1 cellular context compared by ENCODE assay signal in the genomic region with DNA sequence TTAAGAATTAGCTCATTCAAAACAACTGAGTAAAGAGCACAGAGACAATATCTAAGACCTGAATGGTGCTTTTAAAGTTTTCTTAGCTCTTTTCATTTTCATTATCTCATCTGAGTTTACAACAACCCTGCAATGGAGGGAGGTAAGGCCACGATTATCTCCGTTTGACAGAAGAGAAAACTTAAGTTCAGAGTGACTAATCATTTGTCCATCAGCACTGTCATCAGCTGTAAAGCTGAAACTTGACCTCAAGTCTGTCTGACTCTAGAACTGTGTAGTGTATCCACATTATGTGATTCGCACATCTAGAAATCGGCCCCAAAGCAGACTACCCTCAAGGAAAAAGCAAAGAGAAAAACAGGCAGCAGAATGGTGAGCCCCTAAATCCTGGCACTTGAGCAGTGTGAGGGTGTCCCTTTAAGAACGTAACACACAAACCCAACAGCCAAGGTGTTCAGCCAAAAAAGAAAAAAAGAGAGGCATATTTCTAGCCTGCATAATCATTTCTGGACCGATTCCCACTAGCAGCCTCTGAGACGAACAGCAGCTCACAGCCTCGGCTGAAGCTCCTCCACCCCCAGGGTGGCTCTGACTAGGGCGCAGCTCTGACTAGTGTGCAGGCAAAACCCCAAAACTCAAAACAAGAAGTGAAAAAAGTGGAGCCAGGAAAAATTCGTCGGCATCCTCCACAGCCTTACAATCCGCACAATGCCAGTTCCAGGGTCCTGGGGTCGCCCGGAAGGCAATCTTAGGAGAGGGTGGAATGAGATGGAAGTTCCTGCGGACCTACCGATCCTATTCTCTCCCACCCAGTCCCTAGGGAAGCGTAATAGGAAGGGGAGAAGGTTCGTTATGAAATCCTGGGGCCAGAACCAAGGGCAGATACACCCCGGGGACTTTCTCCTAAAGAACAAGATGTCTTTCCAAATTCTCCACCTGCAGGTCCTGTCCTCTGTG.
TF ChIP-seq lines count a peak whose summit lies in the region.

No MANE protein-coding gene starts in this region.

TF ChIP-seq in K562, 482 proteins besides CTCF, POLR2A, EP300 and RAD21 (continued from another document and continues in another):
- TF ChIP-seq, protein P1, sequence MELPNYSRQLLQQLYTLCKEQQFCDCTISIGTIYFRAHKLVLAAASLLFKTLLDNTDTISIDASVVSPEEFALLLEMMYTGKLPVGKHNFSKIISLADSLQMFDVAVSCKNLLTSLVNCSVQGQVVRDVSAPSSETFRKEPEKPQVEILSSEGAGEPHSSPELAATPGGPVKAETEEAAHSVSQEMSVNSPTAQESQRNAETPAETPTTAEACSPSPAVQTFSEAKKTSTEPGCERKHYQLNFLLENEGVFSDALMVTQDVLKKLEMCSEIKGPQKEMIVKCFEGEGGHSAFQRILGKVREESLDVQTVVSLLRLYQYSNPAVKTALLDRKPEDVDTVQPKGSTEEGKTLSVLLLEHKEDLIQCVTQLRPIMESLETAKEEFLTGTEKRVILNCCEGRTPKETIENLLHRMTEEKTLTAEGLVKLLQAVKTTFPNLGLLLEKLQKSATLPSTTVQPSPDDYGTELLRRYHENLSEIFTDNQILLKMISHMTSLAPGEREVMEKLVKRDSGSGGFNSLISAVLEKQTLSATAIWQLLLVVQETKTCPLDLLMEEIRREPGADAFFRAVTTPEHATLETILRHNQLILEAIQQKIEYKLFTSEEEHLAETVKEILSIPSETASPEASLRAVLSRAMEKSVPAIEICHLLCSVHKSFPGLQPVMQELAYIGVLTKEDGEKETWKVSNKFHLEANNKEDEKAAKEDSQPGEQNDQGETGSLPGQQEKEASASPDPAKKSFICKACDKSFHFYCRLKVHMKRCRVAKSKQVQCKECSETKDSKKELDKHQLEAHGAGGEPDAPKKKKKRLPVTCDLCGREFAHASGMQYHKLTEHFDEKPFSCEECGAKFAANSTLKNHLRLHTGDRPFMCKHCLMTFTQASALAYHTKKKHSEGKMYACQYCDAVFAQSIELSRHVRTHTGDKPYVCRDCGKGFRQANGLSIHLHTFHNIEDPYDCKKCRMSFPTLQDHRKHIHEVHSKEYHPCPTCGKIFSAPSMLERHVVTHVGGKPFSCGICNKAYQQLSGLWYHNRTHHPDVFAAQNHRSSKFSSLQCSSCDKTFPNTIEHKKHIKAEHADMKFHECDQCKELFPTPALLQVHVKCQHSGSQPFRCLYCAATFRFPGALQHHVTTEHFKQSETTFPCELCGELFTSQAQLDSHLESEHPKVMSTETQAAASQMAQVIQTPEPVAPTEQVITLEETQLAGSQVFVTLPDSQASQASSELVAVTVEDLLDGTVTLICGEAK (IDR thresholded peaks at IDR 0.05): peak; percentile 48; the same call in 1 of the 2 replicates
- TF ChIP-seq, protein P1 (CRISPR knock-in tag; IDR thresholded peaks at IDR 0.05): no peak
- no peak for TF ChIP-seq BHLHE40 (IDR thresholded peaks at IDR 0.05; ENCODE audit: low read length)
- peak; percentile 78 for TF ChIP-seq TAL1 (IDR thresholded peaks at IDR 0.05)
- no peak for TF ChIP-seq ZKSCAN1 (IDR thresholded peaks at IDR 0.05; ENCODE audit: low read depth, low read length)
- no peak for TF ChIP-seq TAF15 (IDR thresholded peaks at IDR 0.05; ENCODE audit: low read depth, low read length)
- peak; percentile 45 to 49; a peak in 2 of 4 replicates for TF ChIP-seq TRIM24 (IDR thresholded peaks at IDR 0.05)
- TF ChIP-seq, protein P2, sequence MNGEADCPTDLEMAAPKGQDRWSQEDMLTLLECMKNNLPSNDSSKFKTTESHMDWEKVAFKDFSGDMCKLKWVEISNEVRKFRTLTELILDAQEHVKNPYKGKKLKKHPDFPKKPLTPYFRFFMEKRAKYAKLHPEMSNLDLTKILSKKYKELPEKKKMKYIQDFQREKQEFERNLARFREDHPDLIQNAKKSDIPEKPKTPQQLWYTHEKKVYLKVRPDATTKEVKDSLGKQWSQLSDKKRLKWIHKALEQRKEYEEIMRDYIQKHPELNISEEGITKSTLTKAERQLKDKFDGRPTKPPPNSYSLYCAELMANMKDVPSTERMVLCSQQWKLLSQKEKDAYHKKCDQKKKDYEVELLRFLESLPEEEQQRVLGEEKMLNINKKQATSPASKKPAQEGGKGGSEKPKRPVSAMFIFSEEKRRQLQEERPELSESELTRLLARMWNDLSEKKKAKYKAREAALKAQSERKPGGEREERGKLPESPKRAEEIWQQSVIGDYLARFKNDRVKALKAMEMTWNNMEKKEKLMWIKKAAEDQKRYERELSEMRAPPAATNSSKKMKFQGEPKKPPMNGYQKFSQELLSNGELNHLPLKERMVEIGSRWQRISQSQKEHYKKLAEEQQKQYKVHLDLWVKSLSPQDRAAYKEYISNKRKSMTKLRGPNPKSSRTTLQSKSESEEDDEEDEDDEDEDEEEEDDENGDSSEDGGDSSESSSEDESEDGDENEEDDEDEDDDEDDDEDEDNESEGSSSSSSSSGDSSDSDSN (IDR thresholded peaks at IDR 0.05; ENCODE audit: borderline replicate concordance in 1 of 2, low read depth in 2 of 2, low read length in 2 of 2): no peak
- TF ChIP-seq XRCC5 (IDR thresholded peaks at IDR 0.05; ENCODE audit: low read depth, low read length): no peak
- no peak for TF ChIP-seq SETDB1 (IDR thresholded peaks at IDR 0.05; ENCODE audit: low read length)
- TF ChIP-seq ZNF431 (CRISPR knock-in tag; IDR thresholded peaks at IDR 0.05): no peak
- TF ChIP-seq NFE2 (IDR thresholded peaks at IDR 0.05; ENCODE audit: low read depth): peak; percentile 79
- TF ChIP-seq FOXK1 (CRISPR knock-in tag; IDR thresholded peaks at IDR 0.05; ENCODE audit: borderline replicate concordance): no peak
- TF ChIP-seq ILF3 (IDR thresholded peaks at IDR 0.05; ENCODE audit: borderline replicate concordance): no peak
- peak; percentile 73 for TF ChIP-seq SOX6 (IDR thresholded peaks at IDR 0.05)
- 0 out of 2 replicates have a peak, but pooled peaks have one; percentile 53 for TF ChIP-seq SMAD4 (CRISPR knock-in tag; conservative IDR thresholded peaks at IDR 0.05)
- TF ChIP-seq MAFG (tag; conservative IDR thresholded peaks at IDR 0.05): peak; percentile 74
- peak; percentile 80 for TF ChIP-seq TEAD4 (IDR thresholded peaks at IDR 0.05; ENCODE audit: low read length)
- TF ChIP-seq TEAD4 (CRISPR knock-in tag; IDR thresholded peaks at IDR 0.05; ENCODE audit: borderline replicate concordance): no peak
- no peak for TF ChIP-seq ZNF507 (tag; conservative IDR thresholded peaks at IDR 0.05)
- peak; percentile 49 for TF ChIP-seq NFIC (IDR thresholded peaks at IDR 0.05)
- TF ChIP-seq, protein P3, sequence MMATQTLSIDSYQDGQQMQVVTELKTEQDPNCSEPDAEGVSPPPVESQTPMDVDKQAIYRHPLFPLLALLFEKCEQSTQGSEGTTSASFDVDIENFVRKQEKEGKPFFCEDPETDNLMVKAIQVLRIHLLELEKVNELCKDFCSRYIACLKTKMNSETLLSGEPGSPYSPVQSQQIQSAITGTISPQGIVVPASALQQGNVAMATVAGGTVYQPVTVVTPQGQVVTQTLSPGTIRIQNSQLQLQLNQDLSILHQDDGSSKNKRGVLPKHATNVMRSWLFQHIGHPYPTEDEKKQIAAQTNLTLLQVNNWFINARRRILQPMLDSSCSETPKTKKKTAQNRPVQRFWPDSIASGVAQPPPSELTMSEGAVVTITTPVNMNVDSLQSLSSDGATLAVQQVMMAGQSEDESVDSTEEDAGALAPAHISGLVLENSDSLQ (IDR thresholded peaks at IDR 0.05): peak; percentile 60
- TF ChIP-seq ZNF699 (CRISPR knock-in tag; IDR thresholded peaks at IDR 0.05; ENCODE audit: insufficient replicate concordance): no peak
- TF ChIP-seq NCOR1 (IDR thresholded peaks at IDR 0.05): peak; percentile 68
- TF ChIP-seq MTA3 (IDR thresholded peaks at IDR 0.05; ENCODE audit: borderline replicate concordance): no peak
- peak; percentile 41; the same call in 1 of the 2 replicates for TF ChIP-seq PML (IDR thresholded peaks at IDR 0.05; ENCODE audit: low read length)
- TF ChIP-seq STAT5A (IDR thresholded peaks at IDR 0.05; ENCODE audit: borderline replicate concordance, low read length): peak; percentile 49; the same call in 1 of the 2 replicates
- 0 out of 2 replicates have a peak, but pooled peaks have one; percentile 23 for TF ChIP-seq SMARCC2 (IDR thresholded peaks at IDR 0.05; ENCODE audit: low read depth)
- TF ChIP-seq, protein P4, sequence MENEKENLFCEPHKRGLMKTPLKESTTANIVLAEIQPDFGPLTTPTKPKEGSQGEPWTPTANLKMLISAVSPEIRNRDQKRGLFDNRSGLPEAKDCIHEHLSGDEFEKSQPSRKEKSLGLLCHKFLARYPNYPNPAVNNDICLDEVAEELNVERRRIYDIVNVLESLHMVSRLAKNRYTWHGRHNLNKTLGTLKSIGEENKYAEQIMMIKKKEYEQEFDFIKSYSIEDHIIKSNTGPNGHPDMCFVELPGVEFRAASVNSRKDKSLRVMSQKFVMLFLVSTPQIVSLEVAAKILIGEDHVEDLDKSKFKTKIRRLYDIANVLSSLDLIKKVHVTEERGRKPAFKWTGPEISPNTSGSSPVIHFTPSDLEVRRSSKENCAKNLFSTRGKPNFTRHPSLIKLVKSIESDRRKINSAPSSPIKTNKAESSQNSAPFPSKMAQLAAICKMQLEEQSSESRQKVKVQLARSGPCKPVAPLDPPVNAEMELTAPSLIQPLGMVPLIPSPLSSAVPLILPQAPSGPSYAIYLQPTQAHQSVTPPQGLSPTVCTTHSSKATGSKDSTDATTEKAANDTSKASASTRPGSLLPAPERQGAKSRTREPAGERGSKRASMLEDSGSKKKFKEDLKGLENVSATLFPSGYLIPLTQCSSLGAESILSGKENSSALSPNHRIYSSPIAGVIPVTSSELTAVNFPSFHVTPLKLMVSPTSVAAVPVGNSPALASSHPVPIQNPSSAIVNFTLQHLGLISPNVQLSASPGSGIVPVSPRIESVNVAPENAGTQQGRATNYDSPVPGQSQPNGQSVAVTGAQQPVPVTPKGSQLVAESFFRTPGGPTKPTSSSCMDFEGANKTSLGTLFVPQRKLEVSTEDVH (IDR thresholded peaks at IDR 0.05; ENCODE audit: low read depth, partially characterized antibody): no peak
- peak; percentile 56 for TF ChIP-seq CCNT2 (IDR thresholded peaks at IDR 0.05; ENCODE audit: borderline replicate concordance, extremely low read depth, insufficient read length, low read depth, low read length)
- TF ChIP-seq, protein P5, sequence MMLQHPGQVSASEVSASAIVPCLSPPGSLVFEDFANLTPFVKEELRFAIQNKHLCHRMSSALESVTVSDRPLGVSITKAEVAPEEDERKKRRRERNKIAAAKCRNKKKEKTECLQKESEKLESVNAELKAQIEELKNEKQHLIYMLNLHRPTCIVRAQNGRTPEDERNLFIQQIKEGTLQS (IDR thresholded peaks at IDR 0.05): peak; percentile 51; the same call in 1 of the 2 replicates
- TF ChIP-seq, protein P5 (CRISPR knock-in tag; conservative IDR thresholded peaks at IDR 0.05): no peak
- TF ChIP-seq ZNF23 (CRISPR knock-in tag; IDR thresholded peaks at IDR 0.05): no peak
- no peak for TF ChIP-seq HNRNPH1 (optimal IDR thresholded peaks at IDR 0.05; ENCODE audit: low read depth, low read length)
- TF ChIP-seq MTA2 (IDR thresholded peaks at IDR 0.05; ENCODE audit: low read depth): peak; percentile 43; the same call in 1 of the 2 replicates
- peak; percentile 43; the same call in 1 of the 2 replicates for TF ChIP-seq ZNF316 (IDR thresholded peaks at IDR 0.05)
- TF ChIP-seq LEF1 (IDR thresholded peaks at IDR 0.05): 0 out of 2 replicates have a peak, but pooled peaks have one; percentile 46
- TF ChIP-seq, protein P6, sequence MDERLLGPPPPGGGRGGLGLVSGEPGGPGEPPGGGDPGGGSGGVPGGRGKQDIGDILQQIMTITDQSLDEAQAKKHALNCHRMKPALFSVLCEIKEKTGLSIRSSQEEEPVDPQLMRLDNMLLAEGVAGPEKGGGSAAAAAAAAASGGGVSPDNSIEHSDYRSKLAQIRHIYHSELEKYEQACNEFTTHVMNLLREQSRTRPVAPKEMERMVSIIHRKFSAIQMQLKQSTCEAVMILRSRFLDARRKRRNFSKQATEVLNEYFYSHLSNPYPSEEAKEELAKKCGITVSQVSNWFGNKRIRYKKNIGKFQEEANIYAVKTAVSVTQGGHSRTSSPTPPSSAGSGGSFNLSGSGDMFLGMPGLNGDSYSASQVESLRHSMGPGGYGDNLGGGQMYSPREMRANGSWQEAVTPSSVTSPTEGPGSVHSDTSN (CRISPR knock-in tag; IDR thresholded peaks at IDR 0.05; ENCODE audit: low read depth): no peak
- TF ChIP-seq, protein P6 (tag; conservative IDR thresholded peaks at IDR 0.05; ENCODE audit: low read depth): peak; percentile 72
- peak in 1 of 2 experiments; percentile 70; a peak in 1 of 4 replicates for TF ChIP-seq RCOR1 (IDR thresholded peaks at IDR 0.05; ENCODE audit: borderline replicate concordance in 1 of 2, low read depth in 2 of 2, low read length in 2 of 2)
